In the genomic region with DNA sequence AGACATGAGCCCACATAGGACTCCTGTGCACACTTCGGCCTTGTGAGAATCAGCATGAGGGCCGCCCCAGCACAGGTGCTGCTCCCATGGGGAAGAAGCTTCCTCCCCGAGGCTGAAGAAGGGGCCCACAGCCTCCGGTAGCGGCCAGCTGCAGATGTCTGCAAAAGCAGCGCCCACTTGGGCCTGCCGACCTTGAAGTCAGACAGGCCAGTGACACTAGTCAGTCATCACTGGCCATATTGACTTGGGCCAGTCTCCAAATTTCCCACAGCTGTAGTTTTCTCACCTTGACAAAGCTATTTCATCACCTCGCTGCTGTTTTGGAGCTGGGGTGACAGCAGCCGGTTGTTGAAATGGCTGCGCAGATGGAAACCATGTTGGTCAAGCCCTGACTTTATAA, we compare ENCODE assay signal across 16 cellular contexts.
DNase-seq lines count a peak whose midpoint lies in the region; ATAC-seq and TF ChIP-seq lines count a peak whose summit lies in the region.
"Had no signal": no experiment of that assay in that cellular context is flagged by ENCODE, and none has a peak within 500 bp of the region (broad histone marks: within the 10 kb centered on the region; RNA-seq: fewer than 3 reads in every experiment).

No MANE protein-coding gene starts in this region.

- H2AK9ac ChIP-seq in IMR-90 (replicated peaks; ENCODE audit: low read depth, low read length, poor library complexity), result no peak overlapping the region

- TF ChIP-seq CTCF in IMR-90 (conservative IDR thresholded peaks at IDR 0.05; ENCODE audit: low read depth, low read length) (no peak), breast epithelium (IDR thresholded peaks at IDR 0.05) (no peak), mesothelial cell of epicardium (IDR thresholded peaks at IDR 0.05; ENCODE audit: unreplicated experiment) (no peak), type B pancreatic cell (conservative IDR thresholded peaks at IDR 0.05) (no peak)
- TF ChIP-seq CTCF in CD4-positive, alpha-beta T cell (IDR thresholded peaks at IDR 0.05), result no peak

- H3K27me3 Mint-ChIP-seq in mesothelial cell of epicardium (ENCODE audit: low read depth) (no peaks in the 10 kb centered on the region), type B pancreatic cell (no peaks in the 10 kb centered on the region)
- peaks cover 32% of the 10 kb centered on the region for H3K27me3 Mint-ChIP-seq in CD4-positive, alpha-beta T cell

- no peaks in the 10 kb centered on the region for H3K79me1 ChIP-seq in IMR-90 (ENCODE audit: low read depth in 1 of 2, low read length in 2 of 2)

- WGBS in IMR-90 (ENCODE audit: extremely low coverage in 2 of 2, insufficient read length in 1 of 2), 2 experiments, result 79% methylated on average over 3 of the region's 10 CpGs; no CpG with 5 or more reads in 1 of the 2 experiments

- no peaks in the 10 kb centered on the region for H3K9me3 ChIP-seq in IMR-90 (ENCODE audit: control insufficient read depth, insufficient read depth, low read length)
- H3K9me3 ChIP-seq in breast epithelium, result no peaks in the 10 kb centered on the region
- H3K9me3 ChIP-seq in CD4-positive, alpha-beta T cell (ENCODE audit: control insufficient read depth, low read length), result no peaks in the 10 kb centered on the region
- H3K9me3 ChIP-seq: ascending aorta had no signal

- no peak overlapping the region for H4K8ac ChIP-seq in IMR-90 (ENCODE audit: low read depth in 2 of 2, low read length in 2 of 2)

- no peak overlapping the region for H2BK120ac ChIP-seq in IMR-90 (ENCODE audit: low read depth, low read length)

- dilution Hi-C loops in IMR-90 (cut with HindIII; ENCODE audit: low sequenced_read_pairs, unreplicated experiment), result no loop called here

- H3K36me3 Mint-ChIP-seq in mesothelial cell of epicardium, result no peaks in the 10 kb centered on the region
- no peaks in the 10 kb centered on the region for H3K36me3 Mint-ChIP-seq in type B pancreatic cell
- no peaks in the 10 kb centered on the region for H3K36me3 Mint-ChIP-seq in CD4-positive, alpha-beta T cell (ENCODE audit: low read depth)
- H3K36me3 Mint-ChIP-seq: naive thymus-derived CD8-positive, alpha-beta T cell had no signal

- no peak overlapping the region for H3K14ac ChIP-seq in IMR-90 (replicated peaks; ENCODE audit: low read depth, low read length)

- no peak overlapping the region for H3K23ac ChIP-seq in IMR-90 (ENCODE audit: low read depth, low read length)

- no peak for ATAC-seq in IMR-90 (ENCODE audit: low read depth)
- no peak for ATAC-seq in CD4-positive, alpha-beta T cell (ENCODE audit: poor library complexity)
- ATAC-seq in stimulated activated naive CD8-positive, alpha-beta T cell treated with anti-CD3 and anti-CD28 coated beads, Interleukin-15, Interleukin-2, amounts not matched to agents 100 U/mL and 50 U/mL, for 24 hours, result no peak
- ATAC-seq: naive thymus-derived CD8-positive, alpha-beta T cell; T-helper 17 cell had no signal

- no TSS peak for BruUV-seq in IMR-90 (replicated peaks; lab: Mats Ljungman, UMichigan)

- H3K9me1 ChIP-seq in IMR-90 (ENCODE audit: insufficient read depth, low read length), result peaks cover under 1% of the 10 kb centered on the region

- H2BK20ac ChIP-seq in IMR-90 (ENCODE audit: low read depth, low read length), result peak overlapping the region; percentile 22; the same call in 1 of the 2 replicates

- TF ChIP-seq RAD21 in IMR-90 (IDR thresholded peaks at IDR 0.05; ENCODE audit: low read length), result no peak

- peak overlapping the region; percentile 8 for H2AFZ ChIP-seq in IMR-90 (replicated peaks; ENCODE audit: low read length, poor library complexity)

- H3K4me1 ChIP-seq in IMR-90 (ENCODE audit: control insufficient read depth, insufficient read depth, low read length), result peaks cover 3% of the 10 kb centered on the region
- H3K4me1 ChIP-seq in breast epithelium, result peaks cover 4 to 12% of the 10 kb centered on the region in 2 donors
- H3K4me1 ChIP-seq: ascending aorta had no signal

- DNase-seq in IMR-90 (no peak), breast epithelium (ENCODE audit: low spot score in 2 of 2) (no peak), mesothelial cell of epicardium (ENCODE audit: low spot score in 2 of 2, unreplicated experiment in 2 of 2) (no peak), type B pancreatic cell (ENCODE audit: extremely low spot score, unreplicated experiment) (no peak), posterior vena cava (ENCODE audit: low spot score) (no peak)
- no peak for DNase-seq in CD4-positive, alpha-beta T cell
- DNase-seq in stimulated activated naive CD8-positive, alpha-beta T cell treated with anti-CD3 and anti-CD28 coated beads, Interleukin-15, Interleukin-2, amounts not matched to agents 100 U/mL and 50 U/mL, for 24 hours, result no peak
- DNase-seq: activated CD4-positive, alpha-beta T cell treated with anti-CD3 and anti-CD28 coated beads, Interleukin-2, amount 50 U/mL, for 4 hours; activated T-cell treated with anti-CD3 and anti-CD28 coated beads for 4 hours; hypothalamus; kidney; naive thymus-derived CD8-positive, alpha-beta T cell; NCI-H1092 treated with DMSO at 0.1 percent for 48 hours; NCI-H524; T-helper 17 cell had no signal

- no peak overlapping the region for H3K4me3 ChIP-seq in IMR-90 (ENCODE audit: insufficient read depth, low read depth, low read length)
- H3K4me3 ChIP-seq in breast epithelium, result no peak overlapping the region
- H3K4me3 ChIP-seq: ascending aorta had no signal

- no peak overlapping the region for H2BK5ac ChIP-seq in IMR-90 (ENCODE audit: low read depth, low read length, poor library complexity, severe bottlenecking)

- no peaks in the 10 kb centered on the region for H3K36me3 ChIP-seq in IMR-90 (ENCODE audit: control insufficient read depth, insufficient read depth, low read length)
- H3K36me3 ChIP-seq in breast epithelium, result no peaks in the 10 kb centered on the region
- H3K36me3 ChIP-seq: ascending aorta had no signal

- H3K4ac ChIP-seq in IMR-90 (ENCODE audit: low read depth, low read length), result no peak overlapping the region; the same call in 1 of the 2 replicates

- peaks cover 23% of the 10 kb centered on the region for H3K27me3 ChIP-seq in IMR-90 (ENCODE audit: control insufficient read depth, insufficient read depth, low read length)
- no peaks in the 10 kb centered on the region for H3K27me3 ChIP-seq in breast epithelium
- H3K27me3 ChIP-seq in CD4-positive, alpha-beta T cell (ENCODE audit: control insufficient read depth, insufficient read depth, low read length), result peaks cover 9% of the 10 kb centered on the region
- H3K27me3 ChIP-seq: ascending aorta had no signal

- no peak overlapping the region for H4K5ac ChIP-seq in IMR-90 (ENCODE audit: low read depth, low read length)

- POLR2A ChIA-PET in IMR-90 (lab: Charles Lee; ENCODE audit: unreplicated experiment), result no interaction called here
- POLR2A ChIA-PET in CD4-positive, alpha-beta T cell (lab: Charles Lee), result no interaction called here

- no peaks in the 10 kb centered on the region for H3K9me3 Mint-ChIP-seq in mesothelial cell of epicardium
- H3K9me3 Mint-ChIP-seq in type B pancreatic cell, result no peaks in the 10 kb centered on the region
- no peaks in the 10 kb centered on the region for H3K9me3 Mint-ChIP-seq in CD4-positive, alpha-beta T cell
- H3K9me3 Mint-ChIP-seq: naive thymus-derived CD8-positive, alpha-beta T cell had no signal

- H3K9ac ChIP-seq in IMR-90 (ENCODE audit: low read depth, low read length), result no peak overlapping the region

- no peak overlapping the region for H3K27ac ChIP-seq in IMR-90 (ENCODE audit: insufficient read depth, low read length)
- peak overlapping the region; percentile 88 to 94 for H3K27ac ChIP-seq in breast epithelium
- no peak overlapping the region for H3K27ac ChIP-seq in CD4-positive, alpha-beta T cell (ENCODE audit: low read depth, low read length)

- TF ChIP-seq POLR2A in IMR-90 (IDR thresholded peaks at IDR 0.05; ENCODE audit: low read depth, low read length), result no peak
- no peak for TF ChIP-seq POLR2A in breast epithelium (IDR thresholded peaks at IDR 0.05)

- no peaks in the 10 kb centered on the region for H4K20me1 ChIP-seq in IMR-90 (ENCODE audit: insufficient read depth, low read length)

- no peak overlapping the region for H2BK15ac ChIP-seq in IMR-90 (ENCODE audit: low read depth, low read length)

- peak overlapping the region; percentile 32; the same call in 1 of the 2 replicates for H4K91ac ChIP-seq in IMR-90 (ENCODE audit: insufficient read depth, low read depth, low read length)

- no peak overlapping the region for H3K4me2 ChIP-seq in IMR-90 (ENCODE audit: low read depth, low read length)

- H2AK5ac ChIP-seq in IMR-90 (ENCODE audit: low read depth, low read length), result no peak overlapping the region; the same call in 1 of the 2 replicates

- intact Hi-C loops in IMR-90 (cut with micrococcal nuclease), result no loop called here
- intact Hi-C loops in breast epithelium (cut with DNase I; ENCODE audit: low total_unique reads), result loop anchor here (2.0 kb wide), 1 partner anchor 167 kb away; no protein-coding TSS in a partner anchor
- intact Hi-C loops in CD4-positive, alpha-beta T cell (cut with DNase I, micrococcal nuclease), result no loop called here
- intact Hi-C loops in posterior vena cava (cut with DNase I), result no loop called here

- in situ Hi-C loops in IMR-90 (cut with MboI; ENCODE audit: low sequenced_read_pairs), result no loop called here

- H3K56ac ChIP-seq in IMR-90 (ENCODE audit: extremely low read depth, insufficient read depth, low read length), result no peak overlapping the region

- CTCF ChIA-PET in IMR-90 (lab: Yijun Ruan, JAX), result no interaction called here
- CTCF ChIA-PET in CD4-positive, alpha-beta T cell (lab: Charles Lee), result no interaction called here

- H3K18ac ChIP-seq in IMR-90 (ENCODE audit: low read depth, low read length), result no peak overlapping the region

- peaks cover 65% of the 10 kb centered on the region for H3K4me1 Mint-ChIP-seq in mesothelial cell of epicardium
- peaks cover 40% of the 10 kb centered on the region for H3K4me1 Mint-ChIP-seq in type B pancreatic cell (ENCODE audit: unreplicated experiment)
- H3K4me1 Mint-ChIP-seq in CD4-positive, alpha-beta T cell (ENCODE audit: low read depth), result no peaks in the 10 kb centered on the region

- H3K4me3 Mint-ChIP-seq in mesothelial cell of epicardium (no peak overlapping the region), type B pancreatic cell (peak overlapping the region; percentile 45)
- H3K4me3 Mint-ChIP-seq in CD4-positive, alpha-beta T cell, result no peak overlapping the region
- H3K4me3 Mint-ChIP-seq: naive thymus-derived CD8-positive, alpha-beta T cell; T-helper 17 cell had no signal

- H3K27ac Mint-ChIP-seq in mesothelial cell of epicardium, result peak overlapping the region; percentile 90
- H3K27ac Mint-ChIP-seq in type B pancreatic cell, result peak overlapping the region; percentile 92
- no peak overlapping the region for H3K27ac Mint-ChIP-seq in CD4-positive, alpha-beta T cell
- H3K27ac Mint-ChIP-seq: naive thymus-derived CD8-positive, alpha-beta T cell; T-helper 17 cell had no signal

TF ChIP-seq in IMR-90, 13 proteins besides CTCF, POLR2A, EP300 and RAD21:
- TF ChIP-seq RCOR1 (IDR thresholded peaks at IDR 0.05; ENCODE audit: insufficient replicate concordance, low read length) (no peak), MAFK (IDR thresholded peaks at IDR 0.05; ENCODE audit: low read depth, low read length) (no peak), BHLHE40 (IDR thresholded peaks at IDR 0.05; ENCODE audit: low read depth, low read length) (no peak)
TF ChIP-seq in IMR-90: peak in this region for 0.

Comparison
In these comparisons a context has a peak if more than half of its experiments do, and no peak if none do; other contexts are left out.
1. H3K27ac ChIP-seq: peak in breast epithelium (2 of 2); none in IMR-90 (single experiment) and CD4-positive, alpha-beta T cell (single experiment).